ENCODE assay signal across 8 cellular contexts in genomic region chr1:214332950-214333798, GRCh38. TPM values are rescaled to one million over a fixed set of nuclear protein-coding genes. Genes with fewer than 3 reads are reported as not detected.
DNase-seq lines count a peak whose midpoint lies in the region; ATAC-seq, FAIRE-seq and TF ChIP-seq lines count a peak whose summit lies in the region.

No MANE protein-coding gene starts in this region.

- no peaks in the 10 kb centered on the region; the same call in 1 of the 2 replicates for H3F3A ChIP-seq in GM23338 (replicated peaks; ENCODE audit: low read depth)

- FAIRE-seq in D721Med (lab: Jason Lieb, UNC), result no peak

- no peak overlapping the region for H2AFZ ChIP-seq in GM23338

- H3K27ac Mint-ChIP-seq in GM23338, result no peak overlapping the region

- no peak overlapping the region for H3K4me3 Mint-ChIP-seq in GM23338

- H3K79me2 ChIP-seq in GM23338 (replicated peaks; ENCODE audit: insufficient read depth), result no peaks in the 10 kb centered on the region

- no peaks in the 10 kb centered on the region for H3K27me3 ChIP-seq in GM23338 (ENCODE audit: insufficient read depth)

- ATAC-seq in GM23338 (peak; percentile 49), GM18858 (IDR thresholded peaks at IDR 0.05; ENCODE audit: unreplicated experiment) (no peak)

- TF ChIP-seq CTCF in D721Med (IDR thresholded peaks at IDR 0.05; ENCODE audit: insufficient read depth, missing control alignments), result peak; percentile 96
- TF ChIP-seq CTCF in GM23338 (conservative IDR thresholded peaks at IDR 0.05; ENCODE audit: low read depth in 2 of 2), result peak; percentile 91 to 97
- peak; percentile 99 for TF ChIP-seq CTCF in fibroblast of villous mesenchyme (IDR thresholded peaks at IDR 0.05; ENCODE audit: insufficient read depth, low read depth, low read length)

- H3K36me3 ChIP-seq in GM23338 (ENCODE audit: insufficient read depth), result no peaks in the 10 kb centered on the region

- DNase-seq in D721Med (ENCODE audit: insufficient read length, low spot score), result no peak
- peak; percentile 76 for DNase-seq in GM23338 (ENCODE audit: low spot score)
- DNase-seq in NCI-H2227 (lab: John Stamatoyannopoulos, UW; ENCODE audit: unreplicated experiment), result peak; percentile 41
- peak; percentile 33 for DNase-seq in activated T-cell treated with anti-CD3 and anti-CD28 coated beads for 48 hours (ENCODE audit: low read depth)
- DNase-seq in fibroblast of villous mesenchyme (ENCODE audit: low read depth), result peak; percentile 64
- DNase-seq in pons (ENCODE audit: low spot score), result peak; percentile 49
- DNase-seq in GM19240 (ENCODE audit: insufficient read length, low spot score), result no peak

- H3K9me3 Mint-ChIP-seq in GM23338, result no peaks in the 10 kb centered on the region

- no peaks in the 10 kb centered on the region for H3K36me3 Mint-ChIP-seq in GM23338 (ENCODE audit: low read depth)

- peaks cover 25% of the 10 kb centered on the region for H3K4me1 Mint-ChIP-seq in GM23338

- no peaks in the 10 kb centered on the region for H3K9me2 ChIP-seq in GM23338 (ENCODE audit: insufficient read depth)

- no peak overlapping the region for H3K4me3 ChIP-seq in GM23338
- no peak overlapping the region for H3K4me3 ChIP-seq in fibroblast of villous mesenchyme (ENCODE audit: low read depth, low read length)

- no peak overlapping the region for H3K4me2 ChIP-seq in GM23338

- no peak overlapping the region for H3K27ac ChIP-seq in GM23338 (ENCODE audit: low read depth)

- H3K27me3 Mint-ChIP-seq in GM23338 (ENCODE audit: insufficient read depth, low read depth, poor library complexity), result peaks cover 17% of the 10 kb centered on the region

- no peaks in the 10 kb centered on the region for H4K20me1 ChIP-seq in GM23338 (replicated peaks; ENCODE audit: insufficient read depth)

- H3K4me1 ChIP-seq in GM23338 (ENCODE audit: insufficient read depth), result peaks cover 11% of the 10 kb centered on the region

TF ChIP-seq in GM23338, 12 proteins besides CTCF, POLR2A, EP300 and RAD21:
- TF ChIP-seq POLR2AphosphoS5 (IDR thresholded peaks at IDR 0.05; ENCODE audit: low read depth), result no peak
- TF ChIP-seq EZH2phosphoT487 (IDR thresholded peaks at IDR 0.05; ENCODE audit: unreplicated experiment), result no peak
- TF ChIP-seq EZH2 (IDR thresholded peaks at IDR 0.05; ENCODE audit: low read depth, unreplicated experiment), result no peak
- no peak for TF ChIP-seq ZNF462 (CRISPR knock-in tag; IDR thresholded peaks at IDR 0.05)
- TF ChIP-seq ETS1 (IDR thresholded peaks at IDR 0.05), result no peak
- no peak for TF ChIP-seq JUNB (IDR thresholded peaks at IDR 0.05; ENCODE audit: unreplicated experiment)
- no peak for TF ChIP-seq REST (IDR thresholded peaks at IDR 0.05; ENCODE audit: unreplicated experiment)
- TF ChIP-seq NANOG (IDR thresholded peaks at IDR 0.05; ENCODE audit: borderline replicate concordance), result no peak
- no peak for TF ChIP-seq CREB1 (CRISPR knock-in tag; IDR thresholded peaks at IDR 0.05; ENCODE audit: low read depth)
- no peak for TF ChIP-seq STAT1 (IDR thresholded peaks at IDR 0.05; ENCODE audit: unreplicated experiment)
- TF ChIP-seq ZNF331 (CRISPR knock-in tag; IDR thresholded peaks at IDR 0.05; ENCODE audit: low read depth), result no peak
- TF ChIP-seq ZNF114 (CRISPR knock-in tag; IDR thresholded peaks at IDR 0.05), result no peak

RNA-seq across cellular contexts. Expression of gene SMYD2, which starts 52.2 kb away (rescaled TPM):
- total RNA-seq in GM23338 (2014; rRNA removed; shearing (Covaris generic)), result 2.3 and 3.6 TPM in 2 replicates
- polyA plus RNA-seq in GM23338 (2016; fragmentation: Nextera tagmentation; extraction: Ambion mirVana), result 5.8 and 5.9 TPM in 2 replicates
- total RNA-seq in fibroblast of villous mesenchyme, result 40.3 and 48.8 TPM in 2 replicates

Comparison
In these comparisons a context has a peak if more than half of its experiments do, and no peak if none do; other contexts are left out.
1. DNase-seq: peak in GM23338 (single experiment), NCI-H2227 (single experiment), activated T-cell treated with anti-CD3 and anti-CD28 coated beads for 48 hours (single experiment), fibroblast of villous mesenchyme (single experiment) and pons (single experiment); none in D721Med (single experiment) and GM19240 (single experiment).
2. Peak in every context shown above with its lines, with median percentiles within 50 percentile points of each other: CTCF ChIP-seq.